In genomic region chr6:73696990-73697651, GRCh38 we compare ENCODE assay signal across 10 cellular contexts. TPM values are rescaled to one million over a fixed set of nuclear protein-coding genes. Genes with fewer than 3 reads are reported as not detected.
A peak's percentile ranks its signal among the peaks of the same experiment; 100 is the strongest.
DNase-seq lines count a peak whose midpoint lies in the region; ATAC-seq and TF ChIP-seq lines count a peak whose summit lies in the region.
"Had no signal": no experiment of that assay in that cellular context is flagged by ENCODE, and none has a peak within 500 bp of the region (broad histone marks: within the 10 kb centered on the region; RNA-seq: fewer than 3 reads in every experiment).

No MANE protein-coding gene starts in this region.

- H3K36me3 ChIP-seq in suprapubic skin (no peaks in the 10 kb centered on the region), gastroesophageal sphincter (no peaks in the 10 kb centered on the region)
- H3K36me3 ChIP-seq: colonic mucosa had no signal

- peaks cover 4% of the 10 kb centered on the region for H3K9me3 Mint-ChIP-seq in activated T-cell treated with anti-CD3 and anti-CD28 coated beads, Interleukin-2, amount 50 U/mL, for 24 hours
- H3K9me3 Mint-ChIP-seq: CD4-positive, CD25-positive, alpha-beta regulatory T cell had no signal

- peaks cover 48% of the 10 kb centered on the region for H3K36me3 Mint-ChIP-seq in activated T-cell treated with anti-CD3 and anti-CD28 coated beads, Interleukin-2, amount 50 U/mL, for 24 hours (ENCODE audit: low read depth)
- H3K36me3 Mint-ChIP-seq in T-helper 17 cell (ENCODE audit: low read depth): peaks cover 3% of the 10 kb centered on the region
- H3K36me3 Mint-ChIP-seq: CD4-positive, CD25-positive, alpha-beta regulatory T cell had no signal

- H3K4me3 Mint-ChIP-seq in activated T-cell treated with anti-CD3 and anti-CD28 coated beads, Interleukin-2, amount 50 U/mL, for 24 hours: peak overlapping the region; percentile 87
- peak overlapping the region; percentile 82 for H3K4me3 Mint-ChIP-seq in T-helper 17 cell

- TF ChIP-seq EP300 in suprapubic skin (IDR thresholded peaks at IDR 0.05): no peak
- no peak for TF ChIP-seq EP300 in gastroesophageal sphincter (IDR thresholded peaks at IDR 0.05)

- H3K4me3 ChIP-seq in fibroblast of the aortic adventitia (ENCODE audit: low read depth, low read length): peak overlapping the region; percentile 71
- H3K4me3 ChIP-seq in suprapubic skin: peak overlapping the region; percentile 63
- H3K4me3 ChIP-seq in gastroesophageal sphincter: peak overlapping the region in 1 of 2 donors; percentile 73

- TF ChIP-seq POLR2A in suprapubic skin (IDR thresholded peaks at IDR 0.05): no peak
- no peak for TF ChIP-seq POLR2A in gastroesophageal sphincter (IDR thresholded peaks at IDR 0.05)

- H3K4me1 Mint-ChIP-seq in activated T-cell treated with anti-CD3 and anti-CD28 coated beads, Interleukin-2, amount 50 U/mL, for 24 hours (ENCODE audit: low read depth): peaks cover 55% of the 10 kb centered on the region
- peaks cover 7% of the 10 kb centered on the region for H3K4me1 Mint-ChIP-seq in T-helper 17 cell

- peak overlapping the region; percentile 95 for H3K27ac Mint-ChIP-seq in activated T-cell treated with anti-CD3 and anti-CD28 coated beads, Interleukin-2, amount 50 U/mL, for 24 hours
- H3K27ac Mint-ChIP-seq in T-helper 17 cell: no peak overlapping the region
- H3K27ac Mint-ChIP-seq: CD4-positive, CD25-positive, alpha-beta regulatory T cell had no signal

- no peaks in the 10 kb centered on the region for H3K27me3 ChIP-seq in suprapubic skin
- no peaks in the 10 kb centered on the region for H3K27me3 ChIP-seq in gastroesophageal sphincter
- H3K27me3 ChIP-seq: colonic mucosa had no signal

- no peak for TF ChIP-seq CTCF in fibroblast of the aortic adventitia (IDR thresholded peaks at IDR 0.05; ENCODE audit: insufficient read depth, low read length)
- no peak for TF ChIP-seq CTCF in suprapubic skin (IDR thresholded peaks at IDR 0.05)
- TF ChIP-seq CTCF in gastroesophageal sphincter (IDR thresholded peaks at IDR 0.05): no peak

- DNase-seq in activated T-cell treated with anti-CD3 and anti-CD28 coated beads, Interleukin-2, amount 50 U/mL, for 24 hours: no peak
- no peak for DNase-seq in activated T-cell treated with anti-CD3 and anti-CD28 coated beads for 4 hours
- DNase-seq in T-helper 17 cell: no peak
- DNase-seq in fibroblast of the aortic adventitia (ENCODE audit: low read depth): no peak
- DNase-seq in suprapubic skin (ENCODE audit: low spot score in 2 of 2): no peak
- DNase-seq in DMS79 (lab: John Stamatoyannopoulos, UW): no peak
- DNase-seq in HuH-7.5 (ENCODE audit: low spot score): no peak
- DNase-seq: CD4-positive, CD25-positive, alpha-beta regulatory T cell; colonic mucosa had no signal

- H3K9me3 ChIP-seq in T-helper 17 cell (ENCODE audit: control insufficient read depth, low read length, poor library complexity, severe bottlenecking): no peaks in the 10 kb centered on the region
- H3K9me3 ChIP-seq in suprapubic skin: no peaks in the 10 kb centered on the region
- no peaks in the 10 kb centered on the region for H3K9me3 ChIP-seq in gastroesophageal sphincter
- H3K9me3 ChIP-seq: colonic mucosa had no signal

- H3K27ac ChIP-seq in suprapubic skin (peak overlapping the region; percentile 90), gastroesophageal sphincter (no peak overlapping the region)

- peaks cover 28% of the 10 kb centered on the region for H3K27me3 Mint-ChIP-seq in activated T-cell treated with anti-CD3 and anti-CD28 coated beads, Interleukin-2, amount 50 U/mL, for 24 hours
- H3K27me3 Mint-ChIP-seq in T-helper 17 cell: peaks cover 72% of the 10 kb centered on the region

- no peak for ATAC-seq in T-helper 17 cell
- no peak for ATAC-seq in gastroesophageal sphincter

- H3K4me1 ChIP-seq in suprapubic skin (peaks cover 33% of the 10 kb centered on the region), gastroesophageal sphincter (peaks cover 0 to 31% (median 5%) of the 10 kb centered on the region in 3 donors)
- H3K4me1 ChIP-seq: colonic mucosa had no signal

- 34% methylated on average over 10 of the region's 10 CpGs for WGBS in suprapubic skin
- WGBS in gastroesophageal sphincter (ENCODE audit: low coverage in 1 of 2), 2 donors: 60 to 63% methylated on average over 8 to 9 of the region's 10 CpGs

RNA-seq across cellular contexts. Expression of gene CD109, which starts 1.1 kb away (rescaled TPM):
- under 1 TPM; 0.30 to 0.83 TPM for total RNA-seq in T-helper 17 cell
- 39.2 and 170 TPM in 2 replicates for total RNA-seq in fibroblast of the aortic adventitia (ENCODE audit: low replicate concordance)
- 10 to 100 TPM; 27.5 to 48.2 (median 43.1) TPM for total RNA-seq in suprapubic skin
- 10 to 100 TPM in 3 of 4 donors, 1 to 10 TPM in 1; 7.9 to 27.0 (median 19.8) TPM for total RNA-seq in gastroesophageal sphincter

RNA-seq across cellular contexts. Expression of gene SLC17A5, which starts 43.3 kb away (rescaled TPM):
- 1 to 10 TPM; 6.6 to 9.2 TPM for total RNA-seq in T-helper 17 cell
- total RNA-seq in fibroblast of the aortic adventitia (ENCODE audit: low replicate concordance): 13.8 and 38.2 TPM in 2 replicates
- total RNA-seq in suprapubic skin: 10 to 100 TPM in 2 of 4 donors, 1 to 10 TPM in 2; 8.0 to 14.0 (median 11.2) TPM
- 10 to 100 TPM; 11.2 to 18.9 (median 14.6) TPM for total RNA-seq in gastroesophageal sphincter

Comparison
In these comparisons a context has a peak if more than half of its experiments do, and no peak if none do; other contexts are left out.
1. RNA of gene CD109, which starts 1.1 kb away (total RNA-seq): 39.2 to 170 TPM in fibroblast of the aortic adventitia, 27.5 to 48.2 TPM in suprapubic skin and 7.9 to 27.0 TPM in gastroesophageal sphincter; 0.30 to 0.83 TPM in T-helper 17 cell; every median in the first group is over 4 times any median in the second.